Comparison of ENCODE assay signal across 30 cellular contexts in genomic region chr18:3810271-3810670, GRCh38.
"Had no signal": no experiment of that assay in that cellular context is flagged by ENCODE, and none has a peak within 500 bp of the region (broad histone marks: within the 10 kb centered on the region; RNA-seq: fewer than 3 reads in every experiment).

No MANE protein-coding gene starts in this region.

- H2AFZ ChIP-seq: hepatocyte had no signal

- H3K27me3 ChIP-seq: adrenal gland, ascending aorta, hepatocyte, pancreas, sigmoid colon, thyroid gland, upper lobe of right lung had no signal

- H3K79me2 ChIP-seq: hepatocyte had no signal

- H3K36me3 Mint-ChIP-seq: activated naive CD8-positive, alpha-beta T cell; naive thymus-derived CD4-positive, alpha-beta T cell; stimulated activated effector memory CD8-positive, alpha-beta T cell treated with anti-CD3 and anti-CD28 coated beads, Interleukin-12 subunit alpha, Interleukin-12 subunit beta, amount 100 ng/mL, for 72 hours had no signal

- H3K36me3 ChIP-seq: adrenal gland, ascending aorta, pancreas, prostate gland, sigmoid colon, thyroid gland, upper lobe of right lung had no signal

- H3K4me3 Mint-ChIP-seq: activated naive CD8-positive, alpha-beta T cell; activated T-cell treated with anti-CD3 and anti-CD28 coated beads, Interleukin-2, amount 50 U/mL, for 72 hours; brain; effector memory CD8-positive, alpha-beta T cell; naive thymus-derived CD4-positive, alpha-beta T cell; stimulated activated effector memory CD8-positive, alpha-beta T cell treated with anti-CD3 and anti-CD28 coated beads, Interleukin-12 subunit alpha, Interleukin-12 subunit beta, amount 100 ng/mL, for 72 hours; stimulated activated naive CD8-positive, alpha-beta T cell treated with anti-CD3 and anti-CD28 coated beads, Interleukin-15, Interleukin-2, amounts not matched to agents 100 ng/mL and 50 ng/mL, for 24 hours; T-helper 2 cell treated with Interferon-gamma antibody and Interleukin-4, amounts not matched to agents 5 μg/mL and 100 μg/mL, for 36 hours had no signal

- H3K4me2 ChIP-seq: hepatocyte had no signal

- H3K27ac ChIP-seq: adrenal gland, ascending aorta, coronary artery, hepatocyte, pancreas, prostate gland, sigmoid colon, thyroid gland, upper lobe of right lung, VCaP had no signal

- ATAC-seq: activated T-cell treated with anti-CD3 and anti-CD28 coated beads, Interleukin-2, amount 50 U/mL, for 72 hours; effector memory CD8-positive, alpha-beta T cell; left ventricle myocardium superior; naive thymus-derived CD4-positive, alpha-beta T cell; pancreas; stimulated activated effector memory CD8-positive, alpha-beta T cell treated with anti-CD3 and anti-CD28 coated beads, Interleukin-12 subunit alpha, Interleukin-12 subunit beta, amount 100 ng/mL, for 72 hours; upper lobe of right lung had no signal

- DNase-seq: activated CD4-positive, alpha-beta T cell treated with anti-CD3 and anti-CD28 coated beads for 4 hours; activated CD4-positive, alpha-beta T cell treated with anti-CD3 and anti-CD28 coated beads, Interleukin-2, amount 50 U/mL, for 4 hours; activated effector memory CD4-positive, alpha-beta T cell treated with Interleukin-2 at 50 U/mL for 16 hours; activated naive CD4-positive, alpha-beta T cell treated with Interleukin-2 at 50 U/mL for 16 hours; activated T-cell treated with anti-CD3 and anti-CD28 coated beads for 4 hours; activated T-cell treated with anti-CD3 and anti-CD28 coated beads, Interleukin-2, amount 50 U/mL, for 72 hours; adrenal gland; effector memory CD8-positive, alpha-beta T cell; erythroblast; islet precursor cell; left cardiac atrium; left ventricle myocardium superior; naive thymus-derived CD4-positive, alpha-beta T cell; pancreas; sigmoid colon; small intestine; stimulated activated CD4-positive, alpha-beta T cell treated with anti-CD3 and anti-CD28 coated beads, Interleukin-4, amount 100 ng/mL, for 24 hours; T-helper 1 cell; thyroid gland; upper lobe of right lung had no signal

- H3K27ac Mint-ChIP-seq: activated naive CD8-positive, alpha-beta T cell; activated T-cell treated with anti-CD3 and anti-CD28 coated beads, Interleukin-2, amount 50 U/mL, for 72 hours; brain; effector memory CD8-positive, alpha-beta T cell; stimulated activated effector memory CD8-positive, alpha-beta T cell treated with anti-CD3 and anti-CD28 coated beads, Interleukin-12 subunit alpha, Interleukin-12 subunit beta, amount 100 ng/mL, for 72 hours; stimulated activated naive CD8-positive, alpha-beta T cell treated with anti-CD3 and anti-CD28 coated beads, Interleukin-15, Interleukin-2, amounts not matched to agents 100 ng/mL and 50 ng/mL, for 24 hours; T-helper 2 cell treated with Interferon-gamma antibody and Interleukin-4, amounts not matched to agents 5 μg/mL and 100 μg/mL, for 36 hours had no signal

- H3K4me1 ChIP-seq: ascending aorta, pancreas, prostate gland, sigmoid colon, thyroid gland, upper lobe of right lung had no signal

- H3K4me1 Mint-ChIP-seq: brain; naive thymus-derived CD4-positive, alpha-beta T cell; stimulated activated effector memory CD8-positive, alpha-beta T cell treated with anti-CD3 and anti-CD28 coated beads, Interleukin-12 subunit alpha, Interleukin-12 subunit beta, amount 100 ng/mL, for 72 hours had no signal

- H3K9me3 ChIP-seq: adrenal gland, ascending aorta, pancreas, prostate gland, sigmoid colon, thyroid gland, upper lobe of right lung had no signal

- H3K27me3 Mint-ChIP-seq: brain had no signal

- H3K9me3 Mint-ChIP-seq: activated T-cell treated with anti-CD3 and anti-CD28 coated beads, Interleukin-2, amount 50 U/mL, for 72 hours; effector memory CD8-positive, alpha-beta T cell; naive thymus-derived CD4-positive, alpha-beta T cell; stimulated activated effector memory CD8-positive, alpha-beta T cell treated with anti-CD3 and anti-CD28 coated beads, Interleukin-12 subunit alpha, Interleukin-12 subunit beta, amount 100 ng/mL, for 72 hours; stimulated activated naive CD8-positive, alpha-beta T cell treated with anti-CD3 and anti-CD28 coated beads, Interleukin-15, Interleukin-2, amounts not matched to agents 100 ng/mL and 50 ng/mL, for 24 hours; T-helper 2 cell treated with Interferon-gamma antibody and Interleukin-4, amounts not matched to agents 5 μg/mL and 100 μg/mL, for 36 hours had no signal

- H3K4me3 ChIP-seq: adrenal gland, ascending aorta, coronary artery, hepatocyte, pancreas, prostate gland, sigmoid colon, thyroid gland, upper lobe of right lung had no signal
